ENCODE assay signal across 9 cellular contexts in genomic region chr4:101279377-101279871, GRCh38.
A peak's percentile ranks its signal among the peaks of the same experiment; 100 is the strongest.
DNase-seq lines count a peak whose midpoint lies in the region; ATAC-seq, FAIRE-seq and TF ChIP-seq lines count a peak whose summit lies in the region.
"Had no signal": no experiment of that assay in that cellular context is flagged by ENCODE, and none has a peak within 500 bp of the region (broad histone marks: within the 10 kb centered on the region; RNA-seq: fewer than 3 reads in every experiment).

No MANE protein-coding gene starts in this region.

- BruUV-seq in OCI-LY7 (replicated peaks; lab: Mats Ljungman, UMichigan) (no TSS peak), Calu3 (replicated peaks; lab: Mats Ljungman, UMichigan) (no TSS peak)

- 0 out of 2 replicates have a peak overlapping the region, but pooled peaks have one; percentile 12 for H3K4me2 ChIP-seq in OCI-LY7 (ENCODE audit: low read length)

- peaks cover 47 to 85% of the 10 kb centered on the region in 2 donors for H3K4me1 Mint-ChIP-seq in stimulated activated naive B cell treated with anti-CD40 and anti-IgM and Interleukin-4, amounts not matched to agents 10 μg/mL and 1 μg/mL and 100 μg/mL, for 72 hours
- H3K4me1 Mint-ChIP-seq in Calu3 (ENCODE audit: low read depth, unreplicated experiment): peaks cover 61% of the 10 kb centered on the region

- ATAC-seq in GM18519 (IDR thresholded peaks at IDR 0.05; ENCODE audit: low FRiP score, unreplicated experiment) (peak; percentile 56), HG02588 (IDR thresholded peaks at IDR 0.05; ENCODE audit: unreplicated experiment) (peak; percentile 65)
- peak; percentile 86 to 87 for ATAC-seq in stimulated activated naive B cell treated with anti-CD40 and anti-IgM and Interleukin-4, amounts not matched to agents 10 μg/mL and 1 μg/mL and 100 μg/mL, for 72 hours (replicated peaks)

- H3K9me3 ChIP-seq in OCI-LY7 (ENCODE audit: low read length): no peaks in the 10 kb centered on the region

- H3K36me3 ChIP-seq in OCI-LY7 (ENCODE audit: insufficient read depth, low read length): no peaks in the 10 kb centered on the region

- H3K4me3 Mint-ChIP-seq in stimulated activated naive B cell treated with anti-CD40 and anti-IgM and Interleukin-4, amounts not matched to agents 10 μg/mL and 1 μg/mL and 100 μg/mL, for 72 hours: peak overlapping the region; percentile 66 to 68
- no peak overlapping the region for H3K4me3 Mint-ChIP-seq in Calu3 (ENCODE audit: low read depth, unreplicated experiment)

- H3K4me1 ChIP-seq in OCI-LY7 (ENCODE audit: insufficient read depth, low read length, poor library complexity, severe bottlenecking): peaks cover 6% of the 10 kb centered on the region

- DNase-seq in OCI-LY7 (ENCODE audit: low spot score) (peak; percentile 8), foreskin melanocyte (peak; percentile 24), D721Med (ENCODE audit: insufficient read length, low spot score) (no peak), Calu3 (no peak)
- DNase-seq in stimulated activated naive B cell treated with anti-CD40 and anti-IgM and Interleukin-4, amounts not matched to agents 10 μg/mL and 1 μg/mL and 100 μg/mL, for 72 hours: peak; percentile 39
- DNase-seq in central memory CD4-positive, alpha-beta T cell: no peak

- intact Hi-C loops in OCI-LY7 (cut with micrococcal nuclease; ENCODE audit: unreplicated experiment): no loop called here
- intact Hi-C loops in Calu3 (cut with micrococcal nuclease; ENCODE audit: unreplicated experiment): no loop called here

- CTCF ChIA-PET in OCI-LY7 (lab: Charles Lee; ENCODE audit: unreplicated experiment) (no interaction called here), Calu3 (lab: Charles Lee) (no interaction called here)

- peak overlapping the region; percentile 65 for H3K27ac Mint-ChIP-seq in stimulated activated naive B cell treated with anti-CD40 and anti-IgM and Interleukin-4, amounts not matched to agents 10 μg/mL and 1 μg/mL and 100 μg/mL, for 72 hours
- no peak overlapping the region for H3K27ac Mint-ChIP-seq in Calu3 (ENCODE audit: unreplicated experiment)

- no peak overlapping the region for H3K27ac ChIP-seq in OCI-LY7 (ENCODE audit: low read depth, low read length, poor library complexity, severe bottlenecking)

- peaks cover 0 to 10% of the 10 kb centered on the region in 2 donors for H3K36me3 Mint-ChIP-seq in stimulated activated naive B cell treated with anti-CD40 and anti-IgM and Interleukin-4, amounts not matched to agents 10 μg/mL and 1 μg/mL and 100 μg/mL, for 72 hours
- no peaks in the 10 kb centered on the region for H3K36me3 Mint-ChIP-seq in Calu3 (ENCODE audit: insufficient read depth, unreplicated experiment)

- no peaks in the 10 kb centered on the region for H3K27me3 Mint-ChIP-seq in stimulated activated naive B cell treated with anti-CD40 and anti-IgM and Interleukin-4, amounts not matched to agents 10 μg/mL and 1 μg/mL and 100 μg/mL, for 72 hours
- no peaks in the 10 kb centered on the region for H3K27me3 Mint-ChIP-seq in Calu3 (ENCODE audit: unreplicated experiment)

- H3K9me3 Mint-ChIP-seq in stimulated activated naive B cell treated with anti-CD40 and anti-IgM and Interleukin-4, amounts not matched to agents 10 μg/mL and 1 μg/mL and 100 μg/mL, for 72 hours: peaks cover 2 to 4% of the 10 kb centered on the region in 2 donors
- no peaks in the 10 kb centered on the region for H3K9me3 Mint-ChIP-seq in Calu3 (ENCODE audit: low read depth, unreplicated experiment)

- TF ChIP-seq CTCF in OCI-LY7 (conservative IDR thresholded peaks at IDR 0.05; ENCODE audit: low read length): no peak
- TF ChIP-seq CTCF in D721Med (IDR thresholded peaks at IDR 0.05; ENCODE audit: insufficient read depth, missing control alignments): no peak
- TF ChIP-seq CTCF in Calu3 (IDR thresholded peaks at IDR 0.05; ENCODE audit: unreplicated experiment): no peak

- POLR2A ChIA-PET in OCI-LY7 (lab: Charles Lee): interaction anchor here (0.5 to 1.0 kb wide), 3 partner anchors 82 to 1880 kb away, joined by 3 read pairs; no protein-coding TSS in a partner anchor

- H2AFZ ChIP-seq in OCI-LY7 (ENCODE audit: low read length): no peak overlapping the region

- no peak overlapping the region for H3K4me3 ChIP-seq in OCI-LY7 (ENCODE audit: low read depth, low read length, poor library complexity, severe bottlenecking)
- H3K4me3 ChIP-seq: skin epidermis had no signal

- H3K9me2 ChIP-seq in OCI-LY7 (ENCODE audit: insufficient read depth, low read length): no peaks in the 10 kb centered on the region

- H4K20me1 ChIP-seq in OCI-LY7 (ENCODE audit: insufficient read depth, low read length): no peaks in the 10 kb centered on the region; the same call in 1 of the 2 replicates

- H3K79me2 ChIP-seq in OCI-LY7 (ENCODE audit: insufficient read depth, low read depth, low read length): no peaks in the 10 kb centered on the region

- FAIRE-seq in D721Med (lab: Jason Lieb, UNC): no peak

Comparison
In these comparisons a context has a peak if more than half of its experiments do, and no peak if none do; other contexts are left out.
1. DNase-seq: peak in OCI-LY7 (single experiment), foreskin melanocyte (single experiment) and stimulated activated naive B cell treated with anti-CD40 and anti-IgM and Interleukin-4, amounts not matched to agents 10 μg/mL and 1 μg/mL and 100 μg/mL, for 72 hours (single experiment); none in central memory CD4-positive, alpha-beta T cell (single experiment), D721Med (single experiment) and Calu3 (single experiment).
2. Peak in every context shown above with its lines, with median percentiles within 50 percentile points of each other: ATAC-seq.